ENCODE assay signal across 23 cellular contexts in the genomic region with DNA sequence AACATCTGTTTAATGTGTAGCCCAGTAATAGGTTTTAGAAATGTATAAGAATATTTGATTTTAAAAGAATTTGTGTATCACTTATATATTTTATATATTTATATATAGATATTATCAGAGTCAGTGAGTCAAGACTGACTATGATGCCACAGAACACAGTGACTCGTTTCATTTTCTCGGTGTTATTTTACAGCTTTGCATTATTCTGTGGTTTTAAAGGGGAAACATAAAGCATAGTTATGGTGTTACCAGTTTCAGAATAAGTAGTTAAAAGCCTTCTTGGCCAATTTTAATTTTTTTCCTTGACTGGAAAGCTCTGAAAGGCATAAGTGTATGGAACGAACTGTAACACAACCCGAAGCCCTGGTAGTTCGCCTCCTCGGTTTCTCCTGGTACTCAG.
DNase-seq lines count a peak whose midpoint lies in the region; ATAC-seq lines count a peak whose summit lies in the region.
"Had no signal": no experiment of that assay in that cellular context is flagged by ENCODE, and none has a peak within 500 bp of the region (broad histone marks: within the 10 kb centered on the region; RNA-seq: fewer than 3 reads in every experiment).

No MANE protein-coding gene starts in this region.

- no peak overlapping the region for H3K9ac ChIP-seq in adipocyte (ENCODE audit: low read length)

- H3K4me1 ChIP-seq in adipocyte (ENCODE audit: control insufficient read depth, insufficient read depth, low read length) = no peaks in the 10 kb centered on the region
- H3K4me1 ChIP-seq: left lung, pancreas had no signal

- H3K4me3 ChIP-seq in adipocyte (ENCODE audit: low read length) = no peak overlapping the region
- H3K4me3 ChIP-seq: left lung, pancreas had no signal

- H3K27ac Mint-ChIP-seq in activated T-cell treated with anti-CD3 and anti-CD28 coated beads, Interleukin-2, amount 50 U/mL, for 72 hours = no peak overlapping the region
- H3K27ac Mint-ChIP-seq: activated CD4-positive, alpha-beta memory T cell treated with anti-CD3 and anti-CD28 coated beads, Interleukin-2, amount 10 ng/mL, durations not matched to agents 7 days and 5 days; natural killer cell treated with Interleukin-12 subunit alpha and Interleukin-12 subunit beta and Interleukin-15 and Interleukin-18, amount 100 ng/mL, for 72 hours had no signal

- no peak overlapping the region for H3K4me3 Mint-ChIP-seq in activated T-cell treated with anti-CD3 and anti-CD28 coated beads, Interleukin-2, amount 50 U/mL, for 72 hours
- H3K4me3 Mint-ChIP-seq: activated CD4-positive, alpha-beta memory T cell treated with anti-CD3 and anti-CD28 coated beads, Interleukin-2, amount 10 ng/mL, durations not matched to agents 7 days and 5 days; natural killer cell treated with Interleukin-12 subunit alpha and Interleukin-12 subunit beta and Interleukin-15 and Interleukin-18, amount 100 ng/mL, for 72 hours had no signal

- DNase-seq in activated T-cell treated with anti-CD3 and anti-CD28 coated beads, Interleukin-2, amount 50 U/mL, for 72 hours = no peak
- no peak for DNase-seq in activated T-cell treated with anti-CD3 and anti-CD28 coated beads, Interleukin-2, amount 50 U/mL, for 48 hours
- DNase-seq in adipocyte (ENCODE audit: low read depth) (peak; percentile 13), glomerular visceral epithelial cell (ENCODE audit: extremely low spot score) (no peak)
- no peak for DNase-seq in stimulated activated naive CD8-positive, alpha-beta T cell treated with anti-CD3 and anti-CD28 coated beads, Interleukin-15, Interleukin-2, amounts not matched to agents 100 U/mL and 50 U/mL, for 24 hours
- DNase-seq: activated CD4-positive, alpha-beta memory T cell treated with anti-CD3 and anti-CD28 coated beads, Interleukin-2, amount 10 ng/mL, durations not matched to agents 7 days and 5 days; activated CD4-positive, CD25-positive, alpha-beta regulatory T cell; amniotic stem cell; caudate nucleus; DMS53; H7; left lung; NCI-H2171 treated with DMSO at 0.1 percent for 48 hours; NCI-H526; pancreas; right cardiac atrium; stimulated activated CD4-positive, alpha-beta T cell treated with anti-CD3 and anti-CD28 coated beads, Interleukin-15, amount 100 ng/mL, for 24 hours; stimulated activated CD8-positive, alpha-beta memory T cell treated with anti-CD3 and anti-CD28 coated beads, Interleukin-4, amount 100 ng/mL, for 48 hours; substantia nigra had no signal

- no peaks in the 10 kb centered on the region for H3K9me3 ChIP-seq in adipocyte (ENCODE audit: control insufficient read depth, low read length)
- H3K9me3 ChIP-seq: left lung, pancreas had no signal

- peak; percentile 26 to 34 for ATAC-seq in activated T-cell treated with anti-CD3 and anti-CD28 coated beads, Interleukin-2, amount 50 U/mL, for 72 hours (replicated peaks in 1 of 2)
- ATAC-seq in HG03520 (IDR thresholded peaks at IDR 0.05; ENCODE audit: unreplicated experiment) = peak; percentile 67
- peak; percentile 78 for ATAC-seq in stimulated activated naive CD8-positive, alpha-beta T cell treated with anti-CD3 and anti-CD28 coated beads, Interleukin-15, Interleukin-2, amounts not matched to agents 100 U/mL and 50 U/mL, for 24 hours
- ATAC-seq in HG03378 (IDR thresholded peaks at IDR 0.05; ENCODE audit: unreplicated experiment) = no peak
- ATAC-seq in HG03175 (IDR thresholded peaks at IDR 0.05; ENCODE audit: unreplicated experiment) = no peak
- ATAC-seq: left lung; natural killer cell treated with Interleukin-12 subunit alpha and Interleukin-12 subunit beta and Interleukin-15 and Interleukin-18, amount 100 ng/mL, for 72 hours; pancreas; right cardiac atrium had no signal

- H3K36me3 Mint-ChIP-seq in activated T-cell treated with anti-CD3 and anti-CD28 coated beads, Interleukin-2, amount 50 U/mL, for 72 hours (ENCODE audit: insufficient read depth in 2 of 2) = no peaks in the 10 kb centered on the region
- H3K36me3 Mint-ChIP-seq: natural killer cell treated with Interleukin-12 subunit alpha and Interleukin-12 subunit beta and Interleukin-15 and Interleukin-18, amount 100 ng/mL, for 72 hours had no signal

- no peaks in the 10 kb centered on the region for H3K9me3 Mint-ChIP-seq in activated T-cell treated with anti-CD3 and anti-CD28 coated beads, Interleukin-2, amount 50 U/mL, for 72 hours
- H3K9me3 Mint-ChIP-seq: activated CD4-positive, alpha-beta memory T cell treated with anti-CD3 and anti-CD28 coated beads, Interleukin-2, amount 10 ng/mL, durations not matched to agents 7 days and 5 days; natural killer cell treated with Interleukin-12 subunit alpha and Interleukin-12 subunit beta and Interleukin-15 and Interleukin-18, amount 100 ng/mL, for 72 hours had no signal

- H3K27me3 Mint-ChIP-seq in activated T-cell treated with anti-CD3 and anti-CD28 coated beads, Interleukin-2, amount 50 U/mL, for 72 hours (ENCODE audit: low read depth) = no peaks in the 10 kb centered on the region
- H3K27me3 Mint-ChIP-seq: activated CD4-positive, alpha-beta memory T cell treated with anti-CD3 and anti-CD28 coated beads, Interleukin-2, amount 10 ng/mL, durations not matched to agents 7 days and 5 days had no signal

- H3K4me1 Mint-ChIP-seq in activated T-cell treated with anti-CD3 and anti-CD28 coated beads, Interleukin-2, amount 50 U/mL, for 72 hours (ENCODE audit: low read depth) = peaks cover 4% of the 10 kb centered on the region
- H3K4me1 Mint-ChIP-seq: activated CD4-positive, alpha-beta memory T cell treated with anti-CD3 and anti-CD28 coated beads, Interleukin-2, amount 10 ng/mL, durations not matched to agents 7 days and 5 days had no signal

- H3K27me3 ChIP-seq in adipocyte (replicated peaks; ENCODE audit: control insufficient read depth, insufficient read depth, low read length) = no peaks in the 10 kb centered on the region
- H3K27me3 ChIP-seq: left lung, pancreas had no signal

- no peaks in the 10 kb centered on the region for H3K36me3 ChIP-seq in adipocyte (ENCODE audit: control insufficient read depth, insufficient read depth, low read length, severe bottlenecking)
- H3K36me3 ChIP-seq: left lung, pancreas had no signal

Comparison
In these comparisons a context has a peak if more than half of its experiments do, and no peak if none do; other contexts are left out.
1. ATAC-seq: peak in activated T-cell treated with anti-CD3 and anti-CD28 coated beads, Interleukin-2, amount 50 U/mL, for 72 hours (2 of 2), HG03520 (single experiment) and stimulated activated naive CD8-positive, alpha-beta T cell treated with anti-CD3 and anti-CD28 coated beads, Interleukin-15, Interleukin-2, amounts not matched to agents 100 U/mL and 50 U/mL, for 24 hours (single experiment); none in HG03378 (single experiment) and HG03175 (single experiment).